ENCODE assay signal across 18 cellular contexts in genomic region chr6:145643760-145644159, GRCh38.
"Had no signal": no experiment of that assay in that cellular context is flagged by ENCODE, and none has a peak within 500 bp of the region (broad histone marks: within the 10 kb centered on the region; RNA-seq: fewer than 3 reads in every experiment).

No MANE protein-coding gene starts in this region.

- H3K9me3 ChIP-seq: left ventricle myocardium inferior, tibial nerve, uterus had no signal

- H3K27ac Mint-ChIP-seq: activated B cell treated with CpG ODN at 0.5 μM for 24 hours; activated CD8-positive, alpha-beta T cell treated with anti-CD3 and anti-CD28 coated beads, Interleukin-2, amount 10 ng/mL, durations not matched to agents 7 days and 5 days; activated naive CD8-positive, alpha-beta T cell; activated T-cell treated with anti-CD3 and anti-CD28 coated beads, Interleukin-2, amount 50 U/mL, for 72 hours; naive B cell; neural progenitor cell; stimulated activated naive B cell treated with anti-CD40 and anti-IgM and Interleukin-4, amounts not matched to agents 10 μg/mL and 1 μg/mL and 100 μg/mL, for 72 hours had no signal

- H3K27me3 Mint-ChIP-seq: activated B cell treated with CpG ODN at 0.5 μM for 24 hours; activated naive CD8-positive, alpha-beta T cell; naive B cell; stimulated activated naive B cell treated with anti-CD40 and anti-IgM and Interleukin-4, amounts not matched to agents 10 μg/mL and 1 μg/mL and 100 μg/mL, for 72 hours had no signal

- H3K9me3 Mint-ChIP-seq: activated B cell treated with CpG ODN at 0.5 μM for 24 hours; activated T-cell treated with anti-CD3 and anti-CD28 coated beads, Interleukin-2, amount 50 U/mL, for 72 hours; naive B cell; neural progenitor cell; stimulated activated naive B cell treated with anti-CD40 and anti-IgM and Interleukin-4, amounts not matched to agents 10 μg/mL and 1 μg/mL and 100 μg/mL, for 72 hours had no signal

- H3K4me3 Mint-ChIP-seq: activated B cell treated with CpG ODN at 0.5 μM for 24 hours; activated CD8-positive, alpha-beta T cell treated with anti-CD3 and anti-CD28 coated beads, Interleukin-2, amount 10 ng/mL, durations not matched to agents 7 days and 5 days; activated naive CD8-positive, alpha-beta T cell; activated T-cell treated with anti-CD3 and anti-CD28 coated beads, Interleukin-2, amount 50 U/mL, for 72 hours; naive B cell; neural progenitor cell; stimulated activated naive B cell treated with anti-CD40 and anti-IgM and Interleukin-4, amounts not matched to agents 10 μg/mL and 1 μg/mL and 100 μg/mL, for 72 hours had no signal

- H3K27me3 ChIP-seq: neural progenitor cell, tibial nerve, uterus had no signal

- H3K4me3 ChIP-seq: coronary artery, left ventricle myocardium inferior, neural progenitor cell, tibial nerve, uterus had no signal

- H3K4me1 ChIP-seq: left ventricle myocardium inferior, neural progenitor cell, parathyroid adenoma, tibial nerve, uterus had no signal

- ATAC-seq: activated CD8-positive, alpha-beta T cell treated with anti-CD3 and anti-CD28 coated beads, Interleukin-2, amount 10 ng/mL, durations not matched to agents 7 days and 5 days; activated T-cell treated with anti-CD3 and anti-CD28 coated beads, Interleukin-2, amount 50 U/mL, for 72 hours; stimulated activated naive B cell treated with anti-CD40 and anti-IgM and Interleukin-4, amounts not matched to agents 10 μg/mL and 1 μg/mL and 100 μg/mL, for 72 hours had no signal

- H3K4me1 Mint-ChIP-seq: neural progenitor cell had no signal

- H3K36me3 Mint-ChIP-seq: neural progenitor cell had no signal

- DNase-seq: activated B cell treated with CpG ODN at 0.5 μM for 24 hours; activated CD4-positive, alpha-beta T cell treated with anti-CD3 and anti-CD28 coated beads for 48 hours; activated CD8-positive, alpha-beta memory T cell treated with anti-CD3 and anti-CD28 coated beads, Interleukin-2, amount 50 U/mL, for 4 hours; activated CD8-positive, alpha-beta T cell treated with anti-CD3 and anti-CD28 coated beads, Interleukin-2, amount 10 ng/mL, durations not matched to agents 7 days and 5 days; activated gamma-delta T cell treated with Interleukin-2 at 50 U/mL for 16 hours; activated T-cell treated with anti-CD3 and anti-CD28 coated beads, Interleukin-2, amount 50 U/mL, for 72 hours; amygdala; caudate nucleus; hippocampal formation; left ventricle myocardium inferior; naive B cell; stimulated activated naive B cell treated with anti-CD40 and anti-IgM and Interleukin-4, amounts not matched to agents 10 μg/mL and 1 μg/mL and 100 μg/mL, for 72 hours; uterus had no signal

- H3K36me3 ChIP-seq: left ventricle myocardium inferior, neural progenitor cell, tibial nerve, uterus had no signal

- H3K27ac ChIP-seq: coronary artery, left ventricle myocardium inferior, neural progenitor cell, parathyroid adenoma, tibial nerve, uterus had no signal
